Comparison of ENCODE assay signal across 2 cellular contexts in the genomic region with DNA sequence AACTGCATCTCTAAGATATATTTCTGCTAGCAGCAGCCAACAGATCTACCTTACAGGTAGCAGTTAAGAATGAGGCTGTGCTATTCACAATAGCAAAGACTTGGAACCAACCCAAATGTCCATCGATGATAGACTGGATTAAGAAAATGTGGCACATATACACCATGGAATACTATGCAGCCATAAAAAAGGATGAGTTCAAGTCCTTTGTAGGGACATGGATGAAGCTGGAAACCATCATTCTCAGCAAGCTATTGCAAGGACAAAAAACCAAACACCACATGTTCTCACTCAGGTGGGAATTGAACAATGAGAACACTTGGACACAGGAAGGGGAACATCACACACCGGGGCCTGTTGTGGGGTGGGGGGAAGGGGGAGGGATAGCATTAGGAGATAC.
DNase-seq lines count a peak whose midpoint lies in the region; ATAC-seq, FAIRE-seq and TF ChIP-seq lines count a peak whose summit lies in the region.
"Not testable (repeated sequence)": the region's sequence is repeated elsewhere in the genome, so short reads cannot be mapped to it uniquely, and the experiment has no call there.

No MANE protein-coding gene starts in this region.

- not testable (repeated sequence) for H3K27ac ChIP-seq in HEK293 (ENCODE audit: extremely low read depth, low read depth, low read length); K562 (ENCODE audit: extremely low read depth, low read depth, low read length)

- H3K79me2 ChIP-seq in K562 (ENCODE audit: control insufficient read depth, insufficient read depth, low read length), result not testable (repeated sequence)

- ATAC-seq in K562, result not testable (repeated sequence)

- not testable (repeated sequence) for H3K27me3 ChIP-seq in K562 (ENCODE audit: control insufficient read depth in 2 of 2, insufficient read depth in 2 of 2, low read length in 2 of 2)

- H3K9ac ChIP-seq in K562 (ENCODE audit: insufficient read depth in 1 of 2, low read depth in 2 of 2, low read length in 2 of 2), result not testable (repeated sequence)

- H4K20me1 ChIP-seq in K562 (replicated peaks; ENCODE audit: control insufficient read depth, insufficient read depth, low read length), result not testable (repeated sequence)

- not testable (repeated sequence) for H3K9me3 ChIP-seq in HEK293 (ENCODE audit: control insufficient read depth, insufficient read depth, low read depth, low read length); K562 (replicated peaks; ENCODE audit: control insufficient read depth, insufficient read depth, low read depth, low read length)

- intact Hi-C loops in K562 (cut with micrococcal nuclease), result not testable (repeated sequence)

- FAIRE-seq in K562 (lab: Jason Lieb, UNC), result not testable (repeated sequence)

- BruUV-seq in K562 (replicated peaks; lab: Mats Ljungman, UMichigan), result not testable (repeated sequence)

- CTCF ChIA-PET in HEK293 (lab: Yijun Ruan, JAX); K562 (lab: Yijun Ruan, JAX; ENCODE audit: low intra/inter-chr PET ratio): not testable (repeated sequence)

- not testable (repeated sequence) for TF ChIP-seq RAD21 in K562 (CRISPR knock-in tag; conservative IDR thresholded peaks at IDR 0.05 in 1 of 2, IDR thresholded peaks at IDR 0.05 in 1 of 2)

- not testable (repeated sequence) for H2AFZ ChIP-seq in K562 (ENCODE audit: low read depth, low read length)

- not testable (repeated sequence) for H3K4me2 ChIP-seq in K562 (ENCODE audit: insufficient read depth, low read length)

- TF ChIP-seq CTCF in HEK293 (tag by site-specific recombination; IDR thresholded peaks at IDR 0.05); K562 (IDR thresholded peaks at IDR 0.05 in 2 of 3, conservative IDR thresholded peaks at IDR 0.05 in 1 of 3; ENCODE audit: insufficient read depth in 2 of 3, low read depth in 1 of 3, low read length in 3 of 3): not testable (repeated sequence)

- not testable (repeated sequence) for H3K4me1 ChIP-seq in HEK293 (ENCODE audit: control insufficient read depth, insufficient read depth, low read length)
- H3K4me1 ChIP-seq in K562 (replicated peaks in 1 of 2; ENCODE audit: control insufficient read depth in 2 of 2, insufficient read depth in 2 of 2, low read length in 2 of 2), result peaks cover 0 to 16% of the 10 kb centered on the region in 2 experiments; a peak in 3 of 5 replicates

- not testable (repeated sequence) for TF ChIP-seq EP300 in K562 (IDR thresholded peaks at IDR 0.05; ENCODE audit: low read length)

- WGBS in K562 (ENCODE audit: insufficient coverage, low coverage, missing lambda C conversion rate), result 92% methylated on average over 1 of the region's 2 CpGs

- not testable (repeated sequence) for H3K9me1 ChIP-seq in K562 (ENCODE audit: control insufficient read depth, insufficient read depth, low read length)

- in situ Hi-C loops in K562 (cut with MboI), result not testable (repeated sequence)

- not testable (repeated sequence) for H3K36me3 ChIP-seq in HEK293 (ENCODE audit: control insufficient read depth in 2 of 2, insufficient read depth in 1 of 2, low read length in 2 of 2); K562 (ENCODE audit: control insufficient read depth, insufficient read depth, low read length)

- not testable (repeated sequence) for DNase-seq in K562 (ENCODE audit: extremely low read depth in 1 of 4, low spot score in 3 of 4)

- TF ChIP-seq POLR2A in K562 (conservative IDR thresholded peaks at IDR 0.05), result not testable (repeated sequence)

- not testable (repeated sequence) for H3K4me3 ChIP-seq in HEK293 (ENCODE audit: low read depth, low read length); K562

- POLR2A ChIA-PET in HEK293 (lab: Yijun Ruan, JAX); K562 (lab: Yijun Ruan, JAX): not testable (repeated sequence)

TF ChIP-seq in HEK293, 187 proteins besides CTCF, POLR2A, EP300 and RAD21:
- TF ChIP-seq, protein P1, sequence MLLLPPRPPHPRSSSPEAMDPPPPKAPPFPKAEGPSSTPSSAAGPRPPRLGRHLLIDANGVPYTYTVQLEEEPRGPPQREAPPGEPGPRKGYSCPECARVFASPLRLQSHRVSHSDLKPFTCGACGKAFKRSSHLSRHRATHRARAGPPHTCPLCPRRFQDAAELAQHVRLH (tag by site-specific recombination; IDR thresholded peaks at IDR 0.05), result peak; percentile 73; the same call in 1 of the 2 replicates
- TF ChIP-seq ZNF146 (tag by site-specific recombination; IDR thresholded peaks at IDR 0.05), result peak; percentile 98
- TF ChIP-seq, protein P2, sequence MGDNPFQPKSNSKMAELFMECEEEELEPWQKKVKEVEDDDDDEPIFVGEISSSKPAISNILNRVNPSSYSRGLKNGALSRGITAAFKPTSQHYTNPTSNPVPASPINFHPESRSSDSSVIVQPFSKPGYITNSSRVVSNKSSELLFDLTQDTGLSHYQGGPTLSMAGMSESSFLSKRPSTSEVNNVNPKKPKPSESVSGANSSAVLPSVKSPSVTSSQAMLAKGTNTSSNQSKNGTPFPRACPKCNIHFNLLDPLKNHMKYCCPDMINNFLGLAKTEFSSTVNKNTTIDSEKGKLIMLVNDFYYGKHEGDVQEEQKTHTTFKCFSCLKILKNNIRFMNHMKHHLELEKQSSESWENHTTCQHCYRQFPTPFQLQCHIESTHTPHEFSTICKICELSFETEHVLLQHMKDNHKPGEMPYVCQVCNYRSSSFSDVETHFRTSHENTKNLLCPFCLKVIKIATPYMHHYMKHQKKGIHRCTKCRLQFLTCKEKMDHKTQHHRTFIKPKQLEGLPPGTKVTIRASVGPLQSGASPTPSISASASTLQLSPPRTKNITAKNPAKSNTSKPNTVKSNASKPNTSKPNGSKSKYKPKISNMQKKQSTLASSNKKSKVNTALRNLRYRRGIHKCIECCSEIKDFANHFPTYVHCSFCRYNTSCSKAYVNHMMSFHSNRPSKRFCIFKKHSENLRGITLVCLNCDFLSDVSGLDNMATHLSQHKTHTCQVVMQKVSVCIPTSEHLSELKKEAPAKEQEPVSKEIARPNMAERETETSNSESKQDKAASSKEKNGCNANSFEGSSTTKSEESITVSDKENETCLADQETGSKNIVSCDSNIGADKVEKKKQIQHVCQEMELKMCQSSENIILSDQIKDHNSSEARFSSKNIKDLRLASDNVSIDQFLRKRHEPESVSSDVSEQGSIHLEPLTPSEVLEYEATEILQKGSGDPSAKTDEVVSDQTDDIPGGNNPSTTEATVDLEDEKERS (tag by site-specific recombination; IDR thresholded peaks at IDR 0.05), result 0 out of 2 replicates have a peak, but pooled peaks have one; percentile 15

TF ChIP-seq in K562, 482 proteins besides CTCF, POLR2A, EP300 and RAD21:
- TF ChIP-seq ADNP (tag; IDR thresholded peaks at IDR 0.05) (peak; percentile 22; the same call in 1 of the 2 replicates), ZNF146 (CRISPR knock-in tag; IDR thresholded peaks at IDR 0.05; ENCODE audit: unreplicated experiment) (peak; percentile 42), KDM1A (IDR thresholded peaks at IDR 0.05) (peak; percentile 17 to 33; a peak in 1 of 4 replicates), BCOR (IDR thresholded peaks at IDR 0.05) (peak; percentile 56; the same call in 1 of the 2 replicates)
